Comparison of ENCODE assay signal across 8 cellular contexts in the genomic region with DNA sequence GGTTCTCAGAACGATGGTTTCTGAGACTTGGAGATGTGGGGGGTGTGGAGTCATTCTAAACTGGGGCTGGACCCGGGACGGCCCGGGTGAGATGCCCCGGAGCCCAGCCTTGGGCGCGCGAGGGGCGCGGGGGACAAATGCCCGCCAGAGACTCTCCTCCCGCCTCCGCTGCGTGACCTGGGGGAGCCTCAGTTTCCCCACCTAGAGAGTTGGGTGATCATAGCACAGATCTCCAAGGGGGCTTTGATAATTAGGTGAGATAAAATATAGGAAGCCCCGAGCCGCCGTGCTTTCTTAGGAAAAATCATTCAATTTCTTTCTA. TPM values are rescaled to one million over a fixed set of nuclear protein-coding genes. Genes with fewer than 3 reads are reported as not detected.
DNase-seq lines count a peak whose midpoint lies in the region; ATAC-seq and TF ChIP-seq lines count a peak whose summit lies in the region.

No MANE protein-coding gene starts in this region.

- no peak overlapping the region for H3K9ac ChIP-seq in neuronal stem cell (ENCODE audit: low read depth, low read length, poor library complexity)

- H3K4me3 Mint-ChIP-seq in CD14-positive monocyte: peak overlapping the region; percentile 74 to 88

- H3K27ac ChIP-seq in RWPE2 (ENCODE audit: poor library complexity, severe bottlenecking) (no peak overlapping the region), esophagus squamous epithelium (peak overlapping the region in 2 of 4 donors; percentile 32 to 74), neuronal stem cell (replicated peaks; ENCODE audit: low read length) (no peak overlapping the region)

- no peak overlapping the region for H4K91ac ChIP-seq in neuronal stem cell (ENCODE audit: low read depth, low read length, poor library complexity)

- H3K4ac ChIP-seq in neuronal stem cell (ENCODE audit: low read length): no peak overlapping the region

- peak overlapping the region; percentile 17 for H3K14ac ChIP-seq in neuronal stem cell (ENCODE audit: low read length)

- no peak overlapping the region for H3K27ac Mint-ChIP-seq in CD14-positive monocyte

- peak overlapping the region; percentile 56 for H2AK5ac ChIP-seq in neuronal stem cell (ENCODE audit: low read depth, low read length)

- 0% methylated on average over 4 to 8 of the region's 17 CpGs for WGBS in esophagus squamous epithelium, 2 donors
- no CpG with 5 or more reads among the region's 17 CpGs for WGBS in neuronal stem cell (ENCODE audit: extremely low coverage in 2 of 2, insufficient read length in 2 of 2, insufficient replicate concordance in 1 of 2), 2 donors

- H3K4me2 ChIP-seq in neuronal stem cell (ENCODE audit: insufficient read depth, low read length, poor library complexity, severe bottlenecking): peak overlapping the region; percentile 89

- TF ChIP-seq POLR2A in esophagus squamous epithelium (IDR thresholded peaks at IDR 0.05): no peak

- H3K9me3 ChIP-seq in RWPE2 (ENCODE audit: severe bottlenecking): no peaks in the 10 kb centered on the region
- H3K9me3 ChIP-seq in esophagus squamous epithelium: no peaks in the 10 kb centered on the region
- peaks cover 4% of the 10 kb centered on the region in 2 donors for H3K9me3 ChIP-seq in neuronal stem cell (replicated peaks in 1 of 2; ENCODE audit: control insufficient read depth in 2 of 2, insufficient read depth in 1 of 2, low read depth in 1 of 2, low read length in 2 of 2)

- TF ChIP-seq CTCF in CD14-positive monocyte (IDR thresholded peaks at IDR 0.05) (no peak), RWPE2 (IDR thresholded peaks at IDR 0.05; ENCODE audit: poor library complexity, severe bottlenecking) (no peak), esophagus squamous epithelium (IDR thresholded peaks at IDR 0.05) (no peak)

- H2BK12ac ChIP-seq in neuronal stem cell (ENCODE audit: low read length): no peak overlapping the region

- no peak overlapping the region for H2BK120ac ChIP-seq in neuronal stem cell (ENCODE audit: low read depth, low read length)

- intact Hi-C loops in CD14-positive monocyte (cut with micrococcal nuclease) (no loop called here), esophagus squamous epithelium (cut with DNase I) (no loop called here)

- peak overlapping the region; percentile 98 for H2AFZ ChIP-seq in neuronal stem cell (ENCODE audit: low read length)

- H3K4me1 ChIP-seq in RWPE2 (ENCODE audit: insufficient read depth, poor library complexity, severe bottlenecking) (peaks cover 4% of the 10 kb centered on the region), esophagus squamous epithelium (peaks cover 13 to 47% (median 26%) of the 10 kb centered on the region in 3 donors), neuronal stem cell (ENCODE audit: control insufficient read depth in 2 of 2, insufficient read depth in 1 of 2, low read depth in 1 of 2, low read length in 2 of 2) (peaks cover 2 to 11% of the 10 kb centered on the region in 2 donors)

- H3K4me1 Mint-ChIP-seq in CD14-positive monocyte: peaks cover 32% of the 10 kb centered on the region

- peaks cover 0 to 6% of the 10 kb centered on the region in 2 donors for H3K36me3 Mint-ChIP-seq in CD14-positive monocyte

- peaks cover 8% of the 10 kb centered on the region for H3K79me1 ChIP-seq in neuronal stem cell (ENCODE audit: low read depth, low read length)

- ATAC-seq in RWPE2 (ENCODE audit: low read depth): no peak; the same call in 2 of the 3 replicates
- no peak for ATAC-seq in HG03342 (IDR thresholded peaks at IDR 0.05; ENCODE audit: unreplicated experiment)
- ATAC-seq in GM18511 (IDR thresholded peaks at IDR 0.05; ENCODE audit: unreplicated experiment): no peak
- ATAC-seq in HG02852 (IDR thresholded peaks at IDR 0.05; ENCODE audit: unreplicated experiment): no peak

- no peak overlapping the region for H4K8ac ChIP-seq in neuronal stem cell (ENCODE audit: low read depth, low read length)

- H2BK5ac ChIP-seq in neuronal stem cell (ENCODE audit: low read length): peak overlapping the region; percentile 24

- H3K27me3 ChIP-seq in RWPE2 (ENCODE audit: insufficient read depth, poor library complexity, severe bottlenecking): no peaks in the 10 kb centered on the region
- peaks cover 0 to 52% (median 0%) of the 10 kb centered on the region in 4 donors for H3K27me3 ChIP-seq in esophagus squamous epithelium
- peaks cover 0 to 70% (median 4%) of the 10 kb centered on the region in 3 experiments for H3K27me3 ChIP-seq in neuronal stem cell (ENCODE audit: control insufficient read depth in 3 of 3, insufficient read depth in 3 of 3, low read depth in 1 of 3, low read length in 3 of 3)

- peaks cover 0 to 37% (median 25%) of the 10 kb centered on the region in 7 donors for H3K9me3 Mint-ChIP-seq in CD14-positive monocyte

- H3K23ac ChIP-seq in neuronal stem cell (ENCODE audit: low read depth, low read length, poor library complexity): peak overlapping the region; percentile 100

- peaks cover 67 to 73% (median 69%) of the 10 kb centered on the region in 3 donors for H3K27me3 Mint-ChIP-seq in CD14-positive monocyte (ENCODE audit: low read depth in 3 of 3)

- H3K4me3 ChIP-seq in RWPE2 (ENCODE audit: severe bottlenecking) (peak overlapping the region; percentile 86), esophagus squamous epithelium (peak overlapping the region; percentile 65 to 85 (median 70)), neuronal stem cell (ENCODE audit: low read length in 2 of 2) (peak overlapping the region; percentile 57 to 80)

- no peaks in the 10 kb centered on the region for H3K36me3 ChIP-seq in RWPE2 (ENCODE audit: low read depth)
- H3K36me3 ChIP-seq in esophagus squamous epithelium: no peaks in the 10 kb centered on the region
- H3K36me3 ChIP-seq in neuronal stem cell (replicated peaks in 1 of 2; ENCODE audit: control insufficient read depth in 2 of 2, insufficient read depth in 2 of 2, low read length in 2 of 2): peaks cover 0 to 9% of the 10 kb centered on the region in 2 donors

- DNase-seq in CD14-positive monocyte (ENCODE audit: low spot score) (no peak), RWPE2 (ENCODE audit: low spot score) (no peak), esophagus squamous epithelium (lab: John Stamatoyannopoulos, UW) (no peak), neuronal stem cell (ENCODE audit: low spot score) (no peak), HPDE6-E6E7 (ENCODE audit: extremely low spot score) (no peak)

- H2BK15ac ChIP-seq in neuronal stem cell (ENCODE audit: low read length): no peak overlapping the region

- H3K18ac ChIP-seq in neuronal stem cell (ENCODE audit: low read length): peak overlapping the region; percentile 85

RNA-seq across cellular contexts. Expression of gene FZD8, which starts 0.7 kb away (rescaled TPM):
- polyA plus RNA-seq in CD14-positive monocyte: under 1 TPM in 1 of 2 donors, not detected in 1; 0.04 TPM
- 1 to 10 TPM in 3 of 4 donors, under 1 TPM in 1; 0.53 to 2.3 (median 1.4) TPM for total RNA-seq in esophagus squamous epithelium
- polyA plus RNA-seq in neuronal stem cell (2013, experiment 1 of 2): 64.6 TPM
- polyA plus RNA-seq in neuronal stem cell (2013, experiment 2 of 2): 68.1 TPM

RNA-seq across cellular contexts. Expression of gene GJD4, which starts 37.6 kb away (rescaled TPM):
- not detected for polyA plus RNA-seq in CD14-positive monocyte
- total RNA-seq in esophagus squamous epithelium: not detected
- not detected for polyA plus RNA-seq in neuronal stem cell (2013, experiment 1 of 2)
- polyA plus RNA-seq in neuronal stem cell (2013, experiment 2 of 2): not detected
